Comparison of ENCODE assay signal across 1 cellular context in the genomic region with DNA sequence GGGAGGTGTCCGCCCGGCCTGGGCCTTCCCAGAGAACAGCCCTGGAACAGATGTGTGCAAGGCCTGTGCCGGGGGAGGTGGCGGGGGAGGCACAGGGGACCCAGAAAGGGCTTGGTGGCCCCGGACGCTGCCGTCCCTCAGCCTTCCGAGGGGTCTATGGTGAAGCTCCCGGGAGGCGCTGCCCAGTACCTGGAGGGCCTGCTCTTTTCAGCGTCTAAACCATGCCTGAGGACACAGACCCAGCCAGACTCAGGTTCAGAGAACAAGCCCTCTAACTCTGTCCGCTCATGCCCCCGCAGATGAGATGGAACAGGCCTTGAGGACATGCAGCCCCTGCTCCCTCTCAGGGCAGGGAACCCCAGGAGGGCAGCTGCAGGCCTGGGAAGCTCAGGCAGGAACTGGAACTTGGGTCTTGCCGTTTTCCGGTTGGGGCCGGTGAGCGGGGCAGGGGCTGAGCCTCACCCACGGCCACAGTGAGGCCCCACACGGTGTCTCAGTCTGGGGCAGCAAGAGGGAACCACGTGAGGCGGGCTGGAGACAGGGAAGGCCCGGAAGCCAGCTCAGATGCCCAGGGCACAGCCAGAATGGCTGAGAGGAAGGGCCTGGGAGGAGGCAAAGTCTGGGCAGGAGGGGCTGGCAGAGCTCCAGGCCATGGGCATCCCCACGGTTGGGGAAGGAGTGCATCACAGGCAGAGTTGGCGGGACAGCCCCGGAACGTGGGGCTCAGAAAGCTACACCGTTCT.
A peak's percentile ranks its signal among the peaks of the same experiment; 100 is the strongest.
TF ChIP-seq lines count a peak whose summit lies in the region.

No MANE protein-coding gene starts in this region.

TF ChIP-seq in HepG2, 621 proteins besides CTCF, POLR2A, EP300 and RAD21 (continued from another document and continues in another):
- TF ChIP-seq, protein P1, sequence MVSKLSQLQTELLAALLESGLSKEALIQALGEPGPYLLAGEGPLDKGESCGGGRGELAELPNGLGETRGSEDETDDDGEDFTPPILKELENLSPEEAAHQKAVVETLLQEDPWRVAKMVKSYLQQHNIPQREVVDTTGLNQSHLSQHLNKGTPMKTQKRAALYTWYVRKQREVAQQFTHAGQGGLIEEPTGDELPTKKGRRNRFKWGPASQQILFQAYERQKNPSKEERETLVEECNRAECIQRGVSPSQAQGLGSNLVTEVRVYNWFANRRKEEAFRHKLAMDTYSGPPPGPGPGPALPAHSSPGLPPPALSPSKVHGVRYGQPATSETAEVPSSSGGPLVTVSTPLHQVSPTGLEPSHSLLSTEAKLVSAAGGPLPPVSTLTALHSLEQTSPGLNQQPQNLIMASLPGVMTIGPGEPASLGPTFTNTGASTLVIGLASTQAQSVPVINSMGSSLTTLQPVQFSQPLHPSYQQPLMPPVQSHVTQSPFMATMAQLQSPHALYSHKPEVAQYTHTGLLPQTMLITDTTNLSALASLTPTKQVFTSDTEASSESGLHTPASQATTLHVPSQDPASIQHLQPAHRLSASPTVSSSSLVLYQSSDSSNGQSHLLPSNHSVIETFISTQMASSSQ (IDR thresholded peaks at IDR 0.05; ENCODE audit: low read depth) = no peak
- TF ChIP-seq, protein P1 (CRISPR knock-in tag; IDR thresholded peaks at IDR 0.05; ENCODE audit: borderline replicate concordance) = no peak; the same call in 1 of the 2 replicates
- TF ChIP-seq, protein P2, sequence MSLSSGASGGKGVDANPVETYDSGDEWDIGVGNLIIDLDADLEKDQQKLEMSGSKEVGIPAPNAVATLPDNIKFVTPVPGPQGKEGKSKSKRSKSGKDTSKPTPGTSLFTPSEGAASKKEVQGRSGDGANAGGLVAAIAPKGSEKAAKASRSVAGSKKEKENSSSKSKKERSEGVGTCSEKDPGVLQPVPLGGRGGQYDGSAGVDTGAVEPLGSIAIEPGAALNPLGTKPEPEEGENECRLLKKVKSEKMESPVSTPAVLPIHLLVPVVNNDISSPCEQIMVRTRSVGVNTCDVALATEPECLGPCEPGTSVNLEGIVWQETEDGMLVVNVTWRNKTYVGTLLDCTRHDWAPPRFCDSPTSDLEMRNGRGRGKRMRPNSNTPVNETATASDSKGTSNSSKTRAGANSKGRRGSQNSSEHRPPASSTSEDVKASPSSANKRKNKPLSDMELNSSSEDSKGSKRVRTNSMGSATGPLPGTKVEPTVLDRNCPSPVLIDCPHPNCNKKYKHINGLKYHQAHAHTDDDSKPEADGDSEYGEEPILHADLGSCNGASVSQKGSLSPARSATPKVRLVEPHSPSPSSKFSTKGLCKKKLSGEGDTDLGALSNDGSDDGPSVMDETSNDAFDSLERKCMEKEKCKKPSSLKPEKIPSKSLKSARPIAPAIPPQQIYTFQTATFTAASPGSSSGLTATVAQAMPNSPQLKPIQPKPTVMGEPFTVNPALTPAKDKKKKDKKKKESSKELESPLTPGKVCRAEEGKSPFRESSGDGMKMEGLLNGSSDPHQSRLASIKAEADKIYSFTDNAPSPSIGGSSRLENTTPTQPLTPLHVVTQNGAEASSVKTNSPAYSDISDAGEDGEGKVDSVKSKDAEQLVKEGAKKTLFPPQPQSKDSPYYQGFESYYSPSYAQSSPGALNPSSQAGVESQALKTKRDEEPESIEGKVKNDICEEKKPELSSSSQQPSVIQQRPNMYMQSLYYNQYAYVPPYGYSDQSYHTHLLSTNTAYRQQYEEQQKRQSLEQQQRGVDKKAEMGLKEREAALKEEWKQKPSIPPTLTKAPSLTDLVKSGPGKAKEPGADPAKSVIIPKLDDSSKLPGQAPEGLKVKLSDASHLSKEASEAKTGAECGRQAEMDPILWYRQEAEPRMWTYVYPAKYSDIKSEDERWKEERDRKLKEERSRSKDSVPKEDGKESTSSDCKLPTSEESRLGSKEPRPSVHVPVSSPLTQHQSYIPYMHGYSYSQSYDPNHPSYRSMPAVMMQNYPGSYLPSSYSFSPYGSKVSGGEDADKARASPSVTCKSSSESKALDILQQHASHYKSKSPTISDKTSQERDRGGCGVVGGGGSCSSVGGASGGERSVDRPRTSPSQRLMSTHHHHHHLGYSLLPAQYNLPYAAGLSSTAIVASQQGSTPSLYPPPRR (CRISPR knock-in tag; IDR thresholded peaks at IDR 0.05; ENCODE audit: borderline replicate concordance) = peak; percentile 30; the same call in 1 of the 2 replicates
- TF ChIP-seq, protein P3, sequence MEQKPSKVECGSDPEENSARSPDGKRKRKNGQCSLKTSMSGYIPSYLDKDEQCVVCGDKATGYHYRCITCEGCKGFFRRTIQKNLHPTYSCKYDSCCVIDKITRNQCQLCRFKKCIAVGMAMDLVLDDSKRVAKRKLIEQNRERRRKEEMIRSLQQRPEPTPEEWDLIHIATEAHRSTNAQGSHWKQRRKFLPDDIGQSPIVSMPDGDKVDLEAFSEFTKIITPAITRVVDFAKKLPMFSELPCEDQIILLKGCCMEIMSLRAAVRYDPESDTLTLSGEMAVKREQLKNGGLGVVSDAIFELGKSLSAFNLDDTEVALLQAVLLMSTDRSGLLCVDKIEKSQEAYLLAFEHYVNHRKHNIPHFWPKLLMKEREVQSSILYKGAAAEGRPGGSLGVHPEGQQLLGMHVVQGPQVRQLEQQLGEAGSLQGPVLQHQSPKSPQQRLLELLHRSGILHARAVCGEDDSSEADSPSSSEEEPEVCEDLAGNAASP (CRISPR knock-in tag; IDR thresholded peaks at IDR 0.05; ENCODE audit: borderline replicate concordance) = no peak; the same call in 1 of the 2 replicates
- no peak for TF ChIP-seq MBD4 (IDR thresholded peaks at IDR 0.05; ENCODE audit: borderline replicate concordance, low read length)
- TF ChIP-seq RFXANK (CRISPR knock-in tag; IDR thresholded peaks at IDR 0.05) = 0 out of 2 replicates have a peak, but pooled peaks have one; percentile 53
- peak; percentile 65 for TF ChIP-seq RFXAP (CRISPR knock-in tag; IDR thresholded peaks at IDR 0.05; ENCODE audit: borderline replicate concordance)
- TF ChIP-seq, protein P4, sequence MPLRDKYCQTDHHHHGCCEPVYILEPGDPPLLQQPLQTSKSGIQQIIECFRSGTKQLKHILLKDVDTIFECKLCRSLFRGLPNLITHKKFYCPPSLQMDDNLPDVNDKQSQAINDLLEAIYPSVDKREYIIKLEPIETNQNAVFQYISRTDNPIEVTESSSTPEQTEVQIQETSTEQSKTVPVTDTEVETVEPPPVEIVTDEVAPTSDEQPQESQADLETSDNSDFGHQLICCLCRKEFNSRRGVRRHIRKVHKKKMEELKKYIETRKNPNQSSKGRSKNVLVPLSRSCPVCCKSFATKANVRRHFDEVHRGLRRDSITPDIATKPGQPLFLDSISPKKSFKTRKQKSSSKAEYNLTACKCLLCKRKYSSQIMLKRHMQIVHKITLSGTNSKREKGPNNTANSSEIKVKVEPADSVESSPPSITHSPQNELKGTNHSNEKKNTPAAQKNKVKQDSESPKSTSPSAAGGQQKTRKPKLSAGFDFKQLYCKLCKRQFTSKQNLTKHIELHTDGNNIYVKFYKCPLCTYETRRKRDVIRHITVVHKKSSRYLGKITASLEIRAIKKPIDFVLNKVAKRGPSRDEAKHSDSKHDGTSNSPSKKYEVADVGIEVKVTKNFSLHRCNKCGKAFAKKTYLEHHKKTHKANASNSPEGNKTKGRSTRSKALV (CRISPR knock-in tag; IDR thresholded peaks at IDR 0.05) = no peak; the same call in 1 of the 2 replicates
- peak; percentile 64 for TF ChIP-seq BRD4 (CRISPR knock-in tag; IDR thresholded peaks at IDR 0.05)
- no peak for TF ChIP-seq YY1 (IDR thresholded peaks at IDR 0.05; ENCODE audit: insufficient read depth, insufficient replicate concordance, low read depth, low read length)
- TF ChIP-seq ZNF331 (CRISPR knock-in tag; IDR thresholded peaks at IDR 0.05) = no peak; the same call in 1 of the 2 replicates
- TF ChIP-seq ZNF615 (CRISPR knock-in tag; IDR thresholded peaks at IDR 0.05; ENCODE audit: borderline replicate concordance) = no peak; the same call in 1 of the 2 replicates
- TF ChIP-seq ZSCAN30 (CRISPR knock-in tag; IDR thresholded peaks at IDR 0.05) = no peak
- TF ChIP-seq SRSF4 (IDR thresholded peaks at IDR 0.05; ENCODE audit: low read depth, low read length, poor library complexity, severe bottlenecking) = no peak
- TF ChIP-seq ELF3 (CRISPR knock-in tag; IDR thresholded peaks at IDR 0.05) = peak; percentile 35
- 0 out of 2 replicates have a peak, but pooled peaks have one; percentile 79 for TF ChIP-seq ZNF572 (CRISPR knock-in tag; IDR thresholded peaks at IDR 0.05)
- peak; percentile 65; the same call in 1 of the 2 replicates for TF ChIP-seq MIER2 (CRISPR knock-in tag; IDR thresholded peaks at IDR 0.05)
- no peak for TF ChIP-seq HNRNPUL1 (IDR thresholded peaks at IDR 0.05; ENCODE audit: low read depth, low read length)
- no peak for TF ChIP-seq FOSL2 (CRISPR knock-in tag; IDR thresholded peaks at IDR 0.05)
- no peak for TF ChIP-seq SUZ12 (IDR thresholded peaks at IDR 0.05; ENCODE audit: low read depth, low read length)
- TF ChIP-seq, protein P5, sequence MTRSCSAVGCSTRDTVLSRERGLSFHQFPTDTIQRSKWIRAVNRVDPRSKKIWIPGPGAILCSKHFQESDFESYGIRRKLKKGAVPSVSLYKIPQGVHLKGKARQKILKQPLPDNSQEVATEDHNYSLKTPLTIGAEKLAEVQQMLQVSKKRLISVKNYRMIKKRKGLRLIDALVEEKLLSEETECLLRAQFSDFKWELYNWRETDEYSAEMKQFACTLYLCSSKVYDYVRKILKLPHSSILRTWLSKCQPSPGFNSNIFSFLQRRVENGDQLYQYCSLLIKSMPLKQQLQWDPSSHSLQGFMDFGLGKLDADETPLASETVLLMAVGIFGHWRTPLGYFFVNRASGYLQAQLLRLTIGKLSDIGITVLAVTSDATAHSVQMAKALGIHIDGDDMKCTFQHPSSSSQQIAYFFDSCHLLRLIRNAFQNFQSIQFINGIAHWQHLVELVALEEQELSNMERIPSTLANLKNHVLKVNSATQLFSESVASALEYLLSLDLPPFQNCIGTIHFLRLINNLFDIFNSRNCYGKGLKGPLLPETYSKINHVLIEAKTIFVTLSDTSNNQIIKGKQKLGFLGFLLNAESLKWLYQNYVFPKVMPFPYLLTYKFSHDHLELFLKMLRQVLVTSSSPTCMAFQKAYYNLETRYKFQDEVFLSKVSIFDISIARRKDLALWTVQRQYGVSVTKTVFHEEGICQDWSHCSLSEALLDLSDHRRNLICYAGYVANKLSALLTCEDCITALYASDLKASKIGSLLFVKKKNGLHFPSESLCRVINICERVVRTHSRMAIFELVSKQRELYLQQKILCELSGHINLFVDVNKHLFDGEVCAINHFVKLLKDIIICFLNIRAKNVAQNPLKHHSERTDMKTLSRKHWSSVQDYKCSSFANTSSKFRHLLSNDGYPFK (CRISPR knock-in tag; IDR thresholded peaks at IDR 0.05; ENCODE audit: borderline replicate concordance) = 0 out of 2 replicates have a peak, but pooled peaks have one; percentile 4
- no peak for TF ChIP-seq ZIK1 (CRISPR knock-in tag; IDR thresholded peaks at IDR 0.05; ENCODE audit: borderline replicate concordance, low read depth)
- peak; percentile 33 for TF ChIP-seq SKI (IDR thresholded peaks at IDR 0.05; ENCODE audit: partially characterized antibody)
- TF ChIP-seq ZNF724P (CRISPR knock-in tag; IDR thresholded peaks at IDR 0.05; ENCODE audit: borderline replicate concordance) = peak; percentile 81; the same call in 1 of the 2 replicates
- TF ChIP-seq ZSCAN22 (CRISPR knock-in tag; IDR thresholded peaks at IDR 0.05) = no peak
- peak; percentile 43; the same call in 1 of the 2 replicates for TF ChIP-seq NFYB (CRISPR knock-in tag; IDR thresholded peaks at IDR 0.05)
- peak; percentile 36 for TF ChIP-seq ZNF672 (CRISPR knock-in tag; IDR thresholded peaks at IDR 0.05)
- no peak for TF ChIP-seq ZNF432 (CRISPR knock-in tag; IDR thresholded peaks at IDR 0.05; ENCODE audit: borderline replicate concordance)
- TF ChIP-seq ZFP41 (CRISPR knock-in tag; IDR thresholded peaks at IDR 0.05; ENCODE audit: borderline replicate concordance) = no peak
- TF ChIP-seq, protein P6, sequence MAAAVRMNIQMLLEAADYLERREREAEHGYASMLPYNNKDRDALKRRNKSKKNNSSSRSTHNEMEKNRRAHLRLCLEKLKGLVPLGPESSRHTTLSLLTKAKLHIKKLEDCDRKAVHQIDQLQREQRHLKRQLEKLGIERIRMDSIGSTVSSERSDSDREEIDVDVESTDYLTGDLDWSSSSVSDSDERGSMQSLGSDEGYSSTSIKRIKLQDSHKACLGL (CRISPR knock-in tag; IDR thresholded peaks at IDR 0.05) = no peak; the same call in 1 of the 2 replicates
- TF ChIP-seq, protein P7, sequence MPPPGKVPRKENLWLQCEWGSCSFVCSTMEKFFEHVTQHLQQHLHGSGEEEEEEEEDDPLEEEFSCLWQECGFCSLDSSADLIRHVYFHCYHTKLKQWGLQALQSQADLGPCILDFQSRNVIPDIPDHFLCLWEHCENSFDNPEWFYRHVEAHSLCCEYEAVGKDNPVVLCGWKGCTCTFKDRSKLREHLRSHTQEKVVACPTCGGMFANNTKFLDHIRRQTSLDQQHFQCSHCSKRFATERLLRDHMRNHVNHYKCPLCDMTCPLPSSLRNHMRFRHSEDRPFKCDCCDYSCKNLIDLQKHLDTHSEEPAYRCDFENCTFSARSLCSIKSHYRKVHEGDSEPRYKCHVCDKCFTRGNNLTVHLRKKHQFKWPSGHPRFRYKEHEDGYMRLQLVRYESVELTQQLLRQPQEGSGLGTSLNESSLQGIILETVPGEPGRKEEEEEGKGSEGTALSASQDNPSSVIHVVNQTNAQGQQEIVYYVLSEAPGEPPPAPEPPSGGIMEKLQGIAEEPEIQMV (CRISPR knock-in tag; IDR thresholded peaks at IDR 0.05; ENCODE audit: low read depth) = no peak; the same call in none of the 2 replicates
- peak; percentile 65; the same call in 1 of the 2 replicates for TF ChIP-seq ARNTL (CRISPR knock-in tag; IDR thresholded peaks at IDR 0.05)
- peak; percentile 86; the same call in 1 of the 2 replicates for TF ChIP-seq WIZ (CRISPR knock-in tag; IDR thresholded peaks at IDR 0.05)
- TF ChIP-seq HNRNPH1 (optimal IDR thresholded peaks at IDR 0.05; ENCODE audit: low read depth, low read length) = peak; percentile 82
- TF ChIP-seq ZSCAN20 (CRISPR knock-in tag; IDR thresholded peaks at IDR 0.05; ENCODE audit: borderline replicate concordance) = peak; percentile 30; the same call in 1 of the 2 replicates
- TF ChIP-seq ZNF616 (CRISPR knock-in tag; IDR thresholded peaks at IDR 0.05; ENCODE audit: low read depth) = peak; percentile 80; the same call in 1 of the 2 replicates
- peak; percentile 74; the same call in 1 of the 3 replicates for TF ChIP-seq MXI1 (IDR thresholded peaks at IDR 0.05; ENCODE audit: borderline replicate concordance, low read depth, low read length)
- peak; percentile 70; the same call in 1 of the 2 replicates for TF ChIP-seq ZNF703 (CRISPR knock-in tag; IDR thresholded peaks at IDR 0.05; ENCODE audit: borderline replicate concordance)
- no peak for TF ChIP-seq IRX3 (CRISPR knock-in tag; IDR thresholded peaks at IDR 0.05; ENCODE audit: borderline replicate concordance, low read depth)
- TF ChIP-seq THAP11 (CRISPR knock-in tag; IDR thresholded peaks at IDR 0.05) = no peak; the same call in 1 of the 2 replicates
- peak; percentile 70 for TF ChIP-seq SRSF1 (optimal IDR thresholded peaks at IDR 0.05; ENCODE audit: low read depth, low read length)
- TF ChIP-seq SOX5 (CRISPR knock-in tag; IDR thresholded peaks at IDR 0.05; ENCODE audit: borderline replicate concordance) = no peak
